Comparison of ENCODE assay signal across 20 cellular contexts in the genomic region with DNA sequence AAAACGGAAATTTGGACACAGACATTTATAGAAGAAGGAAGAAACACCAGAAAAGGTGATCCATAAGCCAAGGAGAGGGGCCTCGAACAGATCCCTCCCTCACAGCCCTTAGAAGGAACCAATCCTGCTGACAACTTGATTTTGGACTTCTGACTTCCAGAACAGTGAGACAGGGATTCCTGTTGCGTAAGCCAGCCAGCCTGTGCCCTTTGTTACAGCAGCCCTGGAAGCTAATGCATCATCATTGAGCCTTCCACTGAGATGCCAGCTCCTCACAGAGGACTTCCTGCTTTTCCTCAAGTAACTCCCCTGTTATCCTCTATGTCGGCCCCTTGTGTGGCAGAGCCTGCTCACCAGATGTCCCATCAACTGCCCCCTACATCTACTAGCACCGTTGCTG.
DNase-seq lines count a peak whose midpoint lies in the region; ATAC-seq, FAIRE-seq and TF ChIP-seq lines count a peak whose summit lies in the region.
"Had no signal": no experiment of that assay in that cellular context is flagged by ENCODE, and none has a peak within 500 bp of the region (broad histone marks: within the 10 kb centered on the region; RNA-seq: fewer than 3 reads in every experiment).

No MANE protein-coding gene starts in this region.

- TF ChIP-seq POLR2A in esophagus muscularis mucosa (IDR thresholded peaks at IDR 0.05; ENCODE audit: low read depth) = no peak

- peak; percentile 40 for FAIRE-seq in bronchial epithelial cell (lab: Jason Lieb, UNC)
- FAIRE-seq: G401.6, RCC 7860 had no signal

- peaks cover 0 to 3% of the 10 kb centered on the region in 2 donors for H3K36me3 Mint-ChIP-seq in activated T-cell treated with anti-CD3 and anti-CD28 coated beads, Interleukin-2, amount 50 U/mL, for 72 hours (ENCODE audit: insufficient read depth in 2 of 2)

- peak in 1 of 2 donors; percentile 10 for ATAC-seq in activated T-cell treated with anti-CD3 and anti-CD28 coated beads, Interleukin-2, amount 50 U/mL, for 72 hours (replicated peaks in 1 of 2)

- WGBS in esophagus muscularis mucosa = 88% methylated on average over 5 of the region's 5 CpGs

- TF ChIP-seq CTCF in bronchial epithelial cell (IDR thresholded peaks at IDR 0.05; ENCODE audit: insufficient read depth, low read length, severe bottlenecking) (no peak), fibroblast of the aortic adventitia (IDR thresholded peaks at IDR 0.05; ENCODE audit: insufficient read depth, low read length) (no peak), esophagus muscularis mucosa (IDR thresholded peaks at IDR 0.05) (no peak)

- peaks cover 0 to 6% of the 10 kb centered on the region in 2 donors for H3K9me3 Mint-ChIP-seq in activated T-cell treated with anti-CD3 and anti-CD28 coated beads, Interleukin-2, amount 50 U/mL, for 72 hours

- no peak for DNase-seq in activated T-cell treated with anti-CD3 and anti-CD28 coated beads, Interleukin-2, amount 50 U/mL, for 72 hours
- no peak for DNase-seq in activated T-cell treated with anti-CD3 and anti-CD28 coated beads, Interleukin-2, amount 50 U/mL, for 48 hours
- DNase-seq in bronchial epithelial cell (ENCODE audit: low read depth) = peak; percentile 15
- DNase-seq in fibroblast of the aortic adventitia (ENCODE audit: low read depth) = peak; percentile 16
- DNase-seq in cerebellar nuclear complex (lab: John Stamatoyannopoulos, UW) = no peak
- DNase-seq in NCI-H146 (lab: John Stamatoyannopoulos, UW) = no peak
- no peak for DNase-seq in A172 (ENCODE audit: low spot score)
- no peak for DNase-seq in esophagus muscularis mucosa (ENCODE audit: extremely low spot score)
- DNase-seq: 8988T, C1 segment of cervical spinal cord, COR-L47, DMS53, MM.1S, NCI-H1105 treated with DMSO at 0.1 percent for 48 hours, NCI-H2171 treated with DMSO at 0.1 percent for 48 hours, NCI-H774, SHP77 treated with DMSO at 0.1 percent for 48 hours had no signal

- intact Hi-C loops in esophagus muscularis mucosa (cut with DNase I) = no loop called here

- H3K36me3 ChIP-seq in bronchial epithelial cell (ENCODE audit: control insufficient read depth, insufficient read depth, low read length) (no peaks in the 10 kb centered on the region), esophagus muscularis mucosa (peaks cover 0 to 4% (median 0%) of the 10 kb centered on the region in 4 donors)

- H3K27ac Mint-ChIP-seq in activated T-cell treated with anti-CD3 and anti-CD28 coated beads, Interleukin-2, amount 50 U/mL, for 72 hours = peak overlapping the region; percentile 70

- no peak for TF ChIP-seq EP300 in esophagus muscularis mucosa (IDR thresholded peaks at IDR 0.05)

- H3K27me3 Mint-ChIP-seq in activated T-cell treated with anti-CD3 and anti-CD28 coated beads, Interleukin-2, amount 50 U/mL, for 72 hours (ENCODE audit: low read depth) = no peaks in the 10 kb centered on the region

- H3K27me3 ChIP-seq in bronchial epithelial cell (ENCODE audit: control insufficient read depth, insufficient read depth, low read length) = no peaks in the 10 kb centered on the region
- no peaks in the 10 kb centered on the region for H3K27me3 ChIP-seq in esophagus muscularis mucosa

- no peak overlapping the region for H3K4me3 ChIP-seq in bronchial epithelial cell (ENCODE audit: low read depth, low read length)
- no peak overlapping the region for H3K4me3 ChIP-seq in fibroblast of the aortic adventitia (ENCODE audit: low read depth, low read length)
- H3K4me3 ChIP-seq in esophagus muscularis mucosa = no peak overlapping the region

- no peak overlapping the region for H3K4me3 Mint-ChIP-seq in activated T-cell treated with anti-CD3 and anti-CD28 coated beads, Interleukin-2, amount 50 U/mL, for 72 hours

- no peaks in the 10 kb centered on the region for H3K4me1 ChIP-seq in esophagus muscularis mucosa

- H3K4me1 Mint-ChIP-seq in activated T-cell treated with anti-CD3 and anti-CD28 coated beads, Interleukin-2, amount 50 U/mL, for 72 hours (ENCODE audit: low read depth) = no peaks in the 10 kb centered on the region

- H3K27ac ChIP-seq in esophagus muscularis mucosa (replicated peaks in 1 of 4) = no peak overlapping the region
- H3K27ac ChIP-seq: HL-60 had no signal

- H3K9me3 ChIP-seq in esophagus muscularis mucosa = no peaks in the 10 kb centered on the region

Comparison
In these comparisons a context has a peak if more than half of its experiments do, and no peak if none do; other contexts are left out.
1. DNase-seq: peak in bronchial epithelial cell (single experiment) and fibroblast of the aortic adventitia (single experiment); none in activated T-cell treated with anti-CD3 and anti-CD28 coated beads, Interleukin-2, amount 50 U/mL, for 72 hours (0 of 2), activated T-cell treated with anti-CD3 and anti-CD28 coated beads, Interleukin-2, amount 50 U/mL, for 48 hours (0 of 2), cerebellar nuclear complex (0 of 2), NCI-H146 (single experiment), A172 (single experiment) and esophagus muscularis mucosa (single experiment).